20 cellular contexts compared by ENCODE assay signal in genomic region chr2:138942466-138942865, GRCh38.
"Had no signal": no experiment of that assay in that cellular context is flagged by ENCODE, and none has a peak within 500 bp of the region (broad histone marks: within the 10 kb centered on the region; RNA-seq: fewer than 3 reads in every experiment).

No MANE protein-coding gene starts in this region.

- H3K9me3 Mint-ChIP-seq: activated T-helper 1 cell treated with anti-CD3 and anti-CD28 coated beads, Interleukin-12 subunit alpha, Interleukin-12 subunit beta, Interleukin-2, Interleukin-4 antibody, amounts not matched to agents 30 ng/mL and 10 ng/mL and 1 ng/mL, durations not matched to agents 14 hours and 24 hours and 36 hours had no signal

- H3K27me3 Mint-ChIP-seq: activated CD4-positive, alpha-beta memory T cell treated with anti-CD3 and anti-CD28 coated beads for 36 hours; activated naive CD8-positive, alpha-beta T cell; naive B cell; stimulated activated naive CD8-positive, alpha-beta T cell treated with anti-CD3 and anti-CD28 coated beads, Interleukin-15, Interleukin-2, amounts not matched to agents 100 ng/mL and 50 ng/mL, for 24 hours had no signal

- H3K36me3 ChIP-seq: gastrocnemius medialis, left ventricle myocardium inferior, neutrophil, tibial nerve had no signal

- H3K27ac Mint-ChIP-seq: activated CD4-positive, alpha-beta memory T cell treated with anti-CD3 and anti-CD28 coated beads for 36 hours; activated naive CD8-positive, alpha-beta T cell; activated T-helper 1 cell treated with anti-CD3 and anti-CD28 coated beads, Interleukin-12 subunit alpha, Interleukin-12 subunit beta, Interleukin-2, Interleukin-4 antibody, amounts not matched to agents 30 ng/mL and 10 ng/mL and 1 ng/mL, durations not matched to agents 14 hours and 24 hours and 36 hours; immature natural killer cell; naive B cell; stimulated activated naive CD8-positive, alpha-beta T cell treated with anti-CD3 and anti-CD28 coated beads, Interleukin-15, Interleukin-2, amounts not matched to agents 100 ng/mL and 50 ng/mL, for 24 hours had no signal

- H3K27me3 ChIP-seq: gastrocnemius medialis, neutrophil, tibial nerve had no signal

- H3K27ac ChIP-seq: gastrocnemius medialis, left ventricle myocardium inferior, neutrophil, tibial nerve had no signal

- H3K9me3 ChIP-seq: gastrocnemius medialis, neutrophil had no signal

- H3K4me3 ChIP-seq: gastrocnemius medialis, left ventricle myocardium inferior, tibial nerve had no signal

- H3K4me3 Mint-ChIP-seq: activated CD4-positive, alpha-beta memory T cell treated with anti-CD3 and anti-CD28 coated beads for 36 hours; activated naive CD8-positive, alpha-beta T cell; activated T-helper 1 cell treated with anti-CD3 and anti-CD28 coated beads, Interleukin-12 subunit alpha, Interleukin-12 subunit beta, Interleukin-2, Interleukin-4 antibody, amounts not matched to agents 30 ng/mL and 10 ng/mL and 1 ng/mL, durations not matched to agents 14 hours and 24 hours and 36 hours; immature natural killer cell; naive B cell; stimulated activated naive CD8-positive, alpha-beta T cell treated with anti-CD3 and anti-CD28 coated beads, Interleukin-15, Interleukin-2, amounts not matched to agents 100 ng/mL and 50 ng/mL, for 24 hours had no signal

- H3K4me1 ChIP-seq: gastrocnemius medialis, left ventricle myocardium inferior, tibial nerve had no signal

- ATAC-seq: esophagus mucosa, gastrocnemius medialis had no signal

- DNase-seq: activated CD4-positive, alpha-beta memory T cell treated with anti-CD3 and anti-CD28 coated beads for 36 hours; activated CD4-positive, alpha-beta T cell treated with anti-CD3 and anti-CD28 coated beads for 4 hours; activated gamma-delta T cell treated with Interleukin-2 at 50 U/mL for 16 hours; activated T-cell treated with anti-CD3 and anti-CD28 coated beads for 4 hours; effector CD4-positive, alpha-beta T cell; gastrocnemius medialis; head of caudate nucleus; immature natural killer cell; kidney glomerular epithelial cell; left ventricle myocardium inferior; naive B cell; retina; stimulated activated CD4-positive, alpha-beta T cell treated with anti-CD3 and anti-CD28 coated beads, Interleukin-2, amount 100 ng/mL, for 24 hours; T-helper 2 cell had no signal

- H3K4me1 Mint-ChIP-seq: immature natural killer cell, naive B cell had no signal

- H3K36me3 Mint-ChIP-seq: activated CD4-positive, alpha-beta memory T cell treated with anti-CD3 and anti-CD28 coated beads for 36 hours; activated naive CD8-positive, alpha-beta T cell; immature natural killer cell; naive B cell had no signal
